Comparison of ENCODE assay signal across 9 cellular contexts in the genomic region with DNA sequence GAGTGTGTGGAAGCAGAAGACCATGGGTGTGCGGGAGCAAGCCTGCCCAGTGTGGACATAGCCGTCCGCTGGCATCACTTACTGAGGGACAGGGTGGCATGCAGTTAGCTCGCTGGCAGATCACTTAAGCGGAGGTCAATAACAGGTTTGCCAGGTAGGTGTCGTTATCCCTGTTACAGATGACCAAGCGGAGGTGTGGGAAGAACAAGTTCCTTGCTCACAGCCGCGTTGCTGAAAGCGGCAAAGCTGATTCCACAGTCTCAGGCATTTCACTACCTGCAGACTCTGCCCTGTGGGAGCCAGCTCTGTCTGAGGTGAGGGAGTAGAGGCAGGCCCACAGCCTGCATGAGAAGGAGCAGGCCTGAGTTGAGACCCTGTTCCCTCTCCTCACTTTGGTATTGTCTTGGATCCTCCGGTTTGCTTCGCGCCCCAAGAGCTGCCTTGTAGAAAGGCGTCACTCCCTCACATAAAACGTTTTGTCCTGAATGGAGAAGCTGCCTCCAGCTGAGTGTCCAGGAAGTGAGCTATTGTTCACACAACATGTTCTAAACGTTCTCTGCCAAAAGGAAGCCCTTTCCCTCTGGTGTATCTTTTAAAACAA.
DNase-seq lines count a peak whose midpoint lies in the region; ATAC-seq and TF ChIP-seq lines count a peak whose summit lies in the region.
"Had no signal": no experiment of that assay in that cellular context is flagged by ENCODE, and none has a peak within 500 bp of the region (broad histone marks: within the 10 kb centered on the region; RNA-seq: fewer than 3 reads in every experiment).

No MANE protein-coding gene starts in this region.

- CTCF ChIA-PET in Calu3 (lab: Charles Lee): interaction anchor here (0.5 to 1.1 kb wide), 4 partner anchors 10 to 257 kb away, joined by 3 read pairs; no protein-coding TSS in a partner anchor

- H3K4me1 Mint-ChIP-seq in Calu3 (ENCODE audit: low read depth, unreplicated experiment): peaks cover 10% of the 10 kb centered on the region

- no TSS peak for BruUV-seq in Calu3 (replicated peaks; lab: Mats Ljungman, UMichigan)

- H3K27ac Mint-ChIP-seq in Calu3 (ENCODE audit: unreplicated experiment): no peak overlapping the region

- H3K27me3 ChIP-seq in body of pancreas (no peaks in the 10 kb centered on the region), layer of hippocampus (ENCODE audit: control insufficient read depth, insufficient read depth, low read length) (no peaks in the 10 kb centered on the region), testis (no peaks in the 10 kb centered on the region)

- H3K36me3 ChIP-seq in body of pancreas (replicated peaks in 1 of 2; ENCODE audit: insufficient read depth in 1 of 2, low read depth in 2 of 2) (no peaks in the 10 kb centered on the region), testis (ENCODE audit: low read depth, missing control alignments) (no peaks in the 10 kb centered on the region)

- WGBS in body of pancreas, 2 donors: 38 to 55% methylated on average over 14 to 16 of the region's 16 CpGs
- WGBS in testis, 2 donors: 56 to 62% methylated on average over 16 of the region's 16 CpGs

- DNase-seq in MV-4-11 (lab: John Stamatoyannopoulos, UW) (peak; percentile 54), body of pancreas (peak; percentile 37 to 77 (median 57)), testis (peak; percentile 60), HK-2 (ENCODE audit: unreplicated experiment) (no peak), NCI-H1930 (lab: John Stamatoyannopoulos, UW) (no peak), Calu3 (no peak)

- peak overlapping the region; percentile 26 to 90 (median 80) for H3K27ac ChIP-seq in body of pancreas
- peak overlapping the region; percentile 44 for H3K27ac ChIP-seq in layer of hippocampus (ENCODE audit: low read depth, low read length)
- peak overlapping the region; percentile 16 to 79 for H3K27ac ChIP-seq in testis

- H3K36me3 Mint-ChIP-seq in Calu3 (ENCODE audit: insufficient read depth, unreplicated experiment): peaks cover 9% of the 10 kb centered on the region

- H3K4me3 ChIP-seq in body of pancreas (no peak overlapping the region), testis (no peak overlapping the region)

- H3K4me3 Mint-ChIP-seq in Calu3 (ENCODE audit: low read depth, unreplicated experiment): no peak overlapping the region

- ATAC-seq in body of pancreas: peak; percentile 63
- no peak for ATAC-seq in HG03439 (IDR thresholded peaks at IDR 0.05; ENCODE audit: unreplicated experiment)
- ATAC-seq: Panc1 had no signal

- H3K27me3 Mint-ChIP-seq in Calu3 (ENCODE audit: unreplicated experiment): no peaks in the 10 kb centered on the region

- TF ChIP-seq CTCF in body of pancreas (IDR thresholded peaks at IDR 0.05) (peak in 1 of 7 experiments; percentile 13), testis (IDR thresholded peaks at IDR 0.05) (no peak), Calu3 (IDR thresholded peaks at IDR 0.05; ENCODE audit: unreplicated experiment) (no peak)

- H3K4me1 ChIP-seq in body of pancreas: peaks cover 57% of the 10 kb centered on the region
- H3K4me1 ChIP-seq in testis: peaks cover 58% of the 10 kb centered on the region

- intact Hi-C loops in body of pancreas (cut with DNase I): no loop called here
- intact Hi-C loops in testis (cut with DNase I; ENCODE audit: low total_unique reads): no loop called here
- intact Hi-C loops in Calu3 (cut with micrococcal nuclease; ENCODE audit: unreplicated experiment): no loop called here

- TF ChIP-seq POLR2A in body of pancreas (IDR thresholded peaks at IDR 0.05): peak in 2 of 3 donors; percentile 45 to 49
- TF ChIP-seq POLR2A in testis (IDR thresholded peaks at IDR 0.05): no peak

- H3K9me3 ChIP-seq in body of pancreas (no peaks in the 10 kb centered on the region), testis (no peaks in the 10 kb centered on the region)

- H3K9me3 Mint-ChIP-seq in Calu3 (ENCODE audit: low read depth, unreplicated experiment): no peaks in the 10 kb centered on the region

Comparison
In these comparisons a context has a peak if more than half of its experiments do, and no peak if none do; other contexts are left out.
1. DNase-seq: peak in MV-4-11 (single experiment), body of pancreas (4 of 4) and testis (single experiment); none in HK-2 (single experiment), NCI-H1930 (0 of 2) and Calu3 (single experiment).
2. Peak in every context shown above with its lines, with median percentiles within 50 percentile points of each other: H3K27ac ChIP-seq.